In genomic region chr9:121927636-121928035, GRCh38 we compare ENCODE assay signal across 28 cellular contexts.
"Had no signal": no experiment of that assay in that cellular context is flagged by ENCODE, and none has a peak within 500 bp of the region (broad histone marks: within the 10 kb centered on the region; RNA-seq: fewer than 3 reads in every experiment).

No MANE protein-coding gene starts in this region.

- H3K9me3 ChIP-seq: body of pancreas, breast epithelium, Peyer's patch, SJSA1, SK-N-SH had no signal

- H3K4me1 ChIP-seq: body of pancreas, breast epithelium, Peyer's patch, SJSA1 had no signal

- H3K9me2 ChIP-seq: SK-N-SH had no signal

- H3K4me2 ChIP-seq: KMS-11, SK-N-SH had no signal

- H3K9ac ChIP-seq: KMS-11, SK-N-SH had no signal

- DNase-seq: activated CD4-positive, alpha-beta T cell treated with anti-CD3 and anti-CD28 coated beads, Interleukin-2, amount 10 ng/mL, durations not matched to agents 24 days and 14 days; activated CD4-positive, alpha-beta T cell treated with anti-CD3 and anti-CD28 coated beads, Interleukin-2, amount 50 U/mL, for 4 hours; activated CD8-positive, alpha-beta T cell treated with anti-CD3 and anti-CD28 coated beads for 36 hours; activated gamma-delta T cell; activated naive CD4-positive, alpha-beta T cell treated with Interleukin-2 at 50 U/mL for 16 hours; activated naive CD8-positive, alpha-beta T cell treated with anti-CD3 and anti-CD28 coated beads, Interleukin-2, amount 10 ng/mL, durations not matched to agents 7 days and 5 days; activated T-cell treated with anti-CD3 and anti-CD28 coated beads, Interleukin-2, amount 50 U/mL, for 1 hour; activated T-cell treated with anti-CD3 and anti-CD28 coated beads, Interleukin-2, amount 50 U/mL, for 72 hours; amygdala; body of pancreas; MM.1S; MV-4-11; NCI-H1092; NCI-H1436 treated with DMSO at 0.1 percent for 48 hours; NCI-H1694 treated with DMSO at 0.1 percent for 48 hours; NCI-H2029; NCI-H345; NCI-H526 treated with DMSO at 0.1 percent for 48 hours; NCI-H774; PC-3; Peyer's patch; RPMI8226; SHP77 treated with DMSO at 0.1 percent for 48 hours; SK-N-SH had no signal

- ATAC-seq: activated CD8-positive, alpha-beta T cell treated with anti-CD3 and anti-CD28 coated beads for 36 hours; activated T-cell treated with anti-CD3 and anti-CD28 coated beads, Interleukin-2, amount 50 U/mL, for 72 hours; activated T-helper 17 cell treated with anti-CD3 and anti-CD28 coated beads, Interleukin-2, amount 50 U/mL, for 72 hours; body of pancreas; PC-3 had no signal

- H3K36me3 ChIP-seq: breast epithelium, SJSA1 had no signal

- H3K4me3 ChIP-seq: body of pancreas, breast epithelium, Peyer's patch, SJSA1 had no signal

- H3K27ac ChIP-seq: body of pancreas, breast epithelium, KMS-11, Peyer's patch, SJSA1 had no signal

- H3K27me3 ChIP-seq: body of pancreas, breast epithelium, Peyer's patch, SJSA1 had no signal
